8 cellular contexts compared by ENCODE assay signal in genomic region chr4:15682790-15683495, GRCh38. TPM values are rescaled to one million over a fixed set of nuclear protein-coding genes. Genes with fewer than 3 reads are reported as not detected.
DNase-seq lines count a peak whose midpoint lies in the region; ATAC-seq and TF ChIP-seq lines count a peak whose summit lies in the region.

No MANE protein-coding gene starts in this region.

- H3K56ac ChIP-seq in IMR-90 (ENCODE audit: extremely low read depth, insufficient read depth, low read length) = peak overlapping the region; percentile 98

- H2AK9ac ChIP-seq in IMR-90 (replicated peaks; ENCODE audit: low read depth, low read length, poor library complexity) = no peak overlapping the region

- peak overlapping the region; percentile 97 to 100 (median 100) for H3K4me3 Mint-ChIP-seq in brain

- peak overlapping the region; percentile 96; the same call in 1 of the 2 replicates for H3K4ac ChIP-seq in IMR-90 (ENCODE audit: low read depth, low read length)

- peak overlapping the region; percentile 35; the same call in 1 of the 3 replicates for H2BK15ac ChIP-seq in IMR-90 (ENCODE audit: low read depth, low read length)

- intact Hi-C loops in IMR-90 (cut with micrococcal nuclease) = loop anchor here (1.0 kb wide), 1 partner anchor 7 kb away; no protein-coding TSS in a partner anchor

- H3K9ac ChIP-seq in IMR-90 (ENCODE audit: low read depth, low read length) = peak overlapping the region; percentile 99; the same call in 1 of the 2 replicates
- H3K9ac ChIP-seq in mucosa of stomach (ENCODE audit: low read length) = peak overlapping the region; percentile 99

- peaks cover 78% of the 10 kb centered on the region for H3K4me1 Mint-ChIP-seq in brain

- no peak for DNase-seq in AG10803 (ENCODE audit: low read depth)
- peak; percentile 17 for DNase-seq in IMR-90
- DNase-seq in kidney tubule cell (ENCODE audit: low spot score) = no peak
- no peak for DNase-seq in NCI-H2196 (lab: John Stamatoyannopoulos, UW; ENCODE audit: unreplicated experiment)
- DNase-seq in stimulated activated naive CD4-positive, alpha-beta T cell (lab: John Stamatoyannopoulos, UW) = no peak

- CTCF ChIA-PET in IMR-90 (lab: Yijun Ruan, JAX) = interaction anchor here (1.0 kb wide), 1 partner anchor 12 kb away, joined by 3 read pairs; no protein-coding TSS in a partner anchor

- H3K27ac Mint-ChIP-seq in brain = peak overlapping the region; percentile 99 to 100 (median 100)

- in situ Hi-C loops in IMR-90 (cut with MboI; ENCODE audit: low sequenced_read_pairs) = loop anchor here (25.0 kb wide), 1 partner anchor 671 kb away; the partner anchor contains the start of gene CPEB2

- H4K20me1 ChIP-seq in IMR-90 (ENCODE audit: insufficient read depth, low read length) = no peaks in the 10 kb centered on the region

- BruUV-seq in IMR-90 (replicated peaks; lab: Mats Ljungman, UMichigan) = no TSS peak

- H3K4me2 ChIP-seq in IMR-90 (ENCODE audit: low read depth, low read length) = peak overlapping the region; percentile 99

- WGBS in IMR-90 (ENCODE audit: extremely low coverage in 2 of 2, insufficient read length in 1 of 2), 2 experiments = 100% methylated on average over 1 of the region's 6 CpGs; no CpG with 5 or more reads in 1 of the 2 experiments

- H3K9me3 Mint-ChIP-seq in brain = no peaks in the 10 kb centered on the region

- peaks cover 10% of the 10 kb centered on the region for H3K27me3 Mint-ChIP-seq in brain

- H3K9me1 ChIP-seq in IMR-90 (ENCODE audit: insufficient read depth, low read length) = peaks cover 2% of the 10 kb centered on the region; the same call in 1 of the 2 replicates

- peak overlapping the region; percentile 94 for H2BK5ac ChIP-seq in IMR-90 (ENCODE audit: low read depth, low read length, poor library complexity, severe bottlenecking)

- peak overlapping the region; percentile 93; the same call in 1 of the 2 replicates for H3K23ac ChIP-seq in IMR-90 (ENCODE audit: low read depth, low read length)

- TF ChIP-seq CTCF in AG10803 (conservative IDR thresholded peaks at IDR 0.05; ENCODE audit: low read length) (no peak), IMR-90 (conservative IDR thresholded peaks at IDR 0.05; ENCODE audit: low read depth, low read length) (no peak), brain (conservative IDR thresholded peaks at IDR 0.05) (no peak)

- H4K91ac ChIP-seq in IMR-90 (ENCODE audit: insufficient read depth, low read depth, low read length) = peak overlapping the region; percentile 26; the same call in 1 of the 2 replicates

- dilution Hi-C loops in IMR-90 (cut with HindIII; ENCODE audit: low sequenced_read_pairs, unreplicated experiment) = no loop called here

- H3K4me3 ChIP-seq in AG10803 (ENCODE audit: low read length) = peak overlapping the region; percentile 87
- H3K4me3 ChIP-seq in IMR-90 (ENCODE audit: insufficient read depth, low read depth, low read length) = peak overlapping the region; percentile 86
- H3K4me3 ChIP-seq in mucosa of stomach (ENCODE audit: low read length) = peak overlapping the region; percentile 99

- H2AK5ac ChIP-seq in IMR-90 (ENCODE audit: low read depth, low read length) = no peak overlapping the region

- ATAC-seq in IMR-90 (ENCODE audit: low read depth) (no peak), HG03378 (IDR thresholded peaks at IDR 0.05; ENCODE audit: unreplicated experiment) (no peak)

- peaks cover 2% of the 10 kb centered on the region; the same call in 1 of the 2 replicates for H3K4me1 ChIP-seq in IMR-90 (ENCODE audit: control insufficient read depth, insufficient read depth, low read length)
- H3K4me1 ChIP-seq in mucosa of stomach (ENCODE audit: control insufficient read depth, insufficient read depth, low read length) = peaks cover 4% of the 10 kb centered on the region

- peak overlapping the region; percentile 45; the same call in 1 of the 2 replicates for H3K18ac ChIP-seq in IMR-90 (ENCODE audit: low read depth, low read length)

- TF ChIP-seq RAD21 in IMR-90 (IDR thresholded peaks at IDR 0.05; ENCODE audit: low read length) = no peak

- no peak for TF ChIP-seq POLR2A in IMR-90 (IDR thresholded peaks at IDR 0.05; ENCODE audit: low read depth, low read length)

- H4K5ac ChIP-seq in IMR-90 (ENCODE audit: low read depth, low read length) = peak overlapping the region; percentile 95; the same call in 1 of the 2 replicates

- peak overlapping the region; percentile 33; the same call in 1 of the 2 replicates for H3K27ac ChIP-seq in IMR-90 (ENCODE audit: insufficient read depth, low read length)

- H3K27me3 ChIP-seq in IMR-90 (ENCODE audit: control insufficient read depth, insufficient read depth, low read length) (no peaks in the 10 kb centered on the region), mucosa of stomach (ENCODE audit: control insufficient read depth, insufficient read depth, low read length) (no peaks in the 10 kb centered on the region)

- peak overlapping the region; percentile 87 to 95; a peak in 2 of 4 replicates for H4K8ac ChIP-seq in IMR-90 (ENCODE audit: low read depth in 2 of 2, low read length in 2 of 2)

- H3K36me3 Mint-ChIP-seq in brain = peaks cover 27% of the 10 kb centered on the region

- H3K79me1 ChIP-seq in IMR-90 (ENCODE audit: low read depth in 1 of 2, low read length in 2 of 2) = peaks cover 16 to 36% of the 10 kb centered on the region in 2 experiments

- H2BK120ac ChIP-seq in IMR-90 (ENCODE audit: low read depth, low read length) = peak overlapping the region; percentile 12; the same call in 1 of the 2 replicates

- no peak overlapping the region for H2AFZ ChIP-seq in IMR-90 (replicated peaks; ENCODE audit: low read length, poor library complexity)

- peak overlapping the region; percentile 98; the same call in 1 of the 2 replicates for H3K14ac ChIP-seq in IMR-90 (replicated peaks; ENCODE audit: low read depth, low read length)

- H2BK20ac ChIP-seq in IMR-90 (ENCODE audit: low read depth, low read length) = no peak overlapping the region

- peaks cover 6% of the 10 kb centered on the region for H3K36me3 ChIP-seq in IMR-90 (ENCODE audit: control insufficient read depth, insufficient read depth, low read length)
- no peaks in the 10 kb centered on the region for H3K36me3 ChIP-seq in mucosa of stomach (ENCODE audit: control insufficient read depth, insufficient read depth, low read length)

- POLR2A ChIA-PET in IMR-90 (lab: Charles Lee; ENCODE audit: unreplicated experiment) = no interaction called here

- H3K9me3 ChIP-seq in IMR-90 (ENCODE audit: control insufficient read depth, insufficient read depth, low read length) (no peaks in the 10 kb centered on the region), mucosa of stomach (ENCODE audit: control insufficient read depth, low read length) (no peaks in the 10 kb centered on the region)

TF ChIP-seq in IMR-90, 13 proteins besides CTCF, POLR2A, EP300 and RAD21:
- TF ChIP-seq BHLHE40 (IDR thresholded peaks at IDR 0.05; ENCODE audit: low read depth, low read length) = no peak
- TF ChIP-seq MAFK (IDR thresholded peaks at IDR 0.05; ENCODE audit: low read depth, low read length) = no peak
- no peak for TF ChIP-seq NFE2L2 (IDR thresholded peaks at IDR 0.05; ENCODE audit: low read depth, low read length)
- TF ChIP-seq RCOR1 (IDR thresholded peaks at IDR 0.05; ENCODE audit: insufficient replicate concordance, low read length) = no peak
- no peak for TF ChIP-seq MXI1 (IDR thresholded peaks at IDR 0.05; ENCODE audit: borderline replicate concordance, low read depth, low read length)
- no peak for TF ChIP-seq CEBPB (IDR thresholded peaks at IDR 0.05; ENCODE audit: low read depth, low read length)
- TF ChIP-seq MAZ (IDR thresholded peaks at IDR 0.05; ENCODE audit: borderline replicate concordance, low read depth, low read length) = no peak
- TF ChIP-seq CHD1 (IDR thresholded peaks at IDR 0.05; ENCODE audit: low read depth, low read length) = no peak
- no peak for TF ChIP-seq FOS (IDR thresholded peaks at IDR 0.05; ENCODE audit: low read depth, low read length)
- no peak for TF ChIP-seq SMC3 (IDR thresholded peaks at IDR 0.05; ENCODE audit: low read depth, low read length)
- TF ChIP-seq ELK1 (IDR thresholded peaks at IDR 0.05; ENCODE audit: borderline replicate concordance, low read depth, low read length) = no peak

RNA-seq across cellular contexts. Expression of gene FAM200B, which starts 1.3 kb away (rescaled TPM):
- total RNA-seq in IMR-90 (2012; rRNA removed) = 16.7 and 20.6 TPM in 2 replicates
- polyA plus RNA-seq in IMR-90 (2012; rRNA removed) (17.3 and 18.5 TPM in 2 replicates), brain (ENCODE audit: insufficient read depth, low read depth, low replicate concordance) (120 TPM)
- polyA plus RNA-seq in IMR-90 (2012; cell fraction: cytosol; rRNA removed) = 14.6 and 28.6 TPM in 2 replicates
- polyA plus RNA-seq in IMR-90 (2012; cell fraction: nucleus; rRNA removed; ENCODE audit: low replicate concordance) = 5.2 and 23.8 TPM in 2 replicates

RNA-seq across cellular contexts. Expression of gene BST1, which starts 19.9 kb away (rescaled TPM):
- total RNA-seq in IMR-90 (2012; rRNA removed) = 5.3 and 6.6 TPM in 2 replicates
- 11.1 and 11.9 TPM in 2 replicates for polyA plus RNA-seq in IMR-90 (2012; rRNA removed)
- polyA plus RNA-seq in IMR-90 (2012; cell fraction: cytosol; rRNA removed) = 10.6 and 10.7 TPM in 2 replicates
- polyA plus RNA-seq in IMR-90 (2012; cell fraction: nucleus; rRNA removed; ENCODE audit: low replicate concordance) = 2.2 and 4.7 TPM in 2 replicates
- polyA plus RNA-seq in brain (ENCODE audit: insufficient read depth, low read depth, low replicate concordance) = 1.7 TPM

RNA-seq across cellular contexts. Expression of gene FBXL5, which starts 27.8 kb away (rescaled TPM):
- 62.6 and 91.9 TPM in 2 replicates for total RNA-seq in IMR-90 (2012; rRNA removed)
- polyA plus RNA-seq in IMR-90 (2012; rRNA removed) = 18.6 and 20.3 TPM in 2 replicates
- polyA plus RNA-seq in IMR-90 (2012; cell fraction: cytosol; rRNA removed) = 4.1 and 4.9 TPM in 2 replicates
- polyA plus RNA-seq in IMR-90 (2012; cell fraction: nucleus; rRNA removed; ENCODE audit: low replicate concordance) = 2.4 and 21.9 TPM in 2 replicates
- polyA plus RNA-seq in brain (ENCODE audit: insufficient read depth, low read depth, low replicate concordance) = 101 TPM
